In genomic region chr3:33717616-33717865, GRCh38 we compare ENCODE assay signal across 8 cellular contexts. TPM values are rescaled to one million over a fixed set of nuclear protein-coding genes. Genes with fewer than 3 reads are reported as not detected.
A peak's percentile ranks its signal among the peaks of the same experiment; 100 is the strongest.
DNase-seq lines count a peak whose midpoint lies in the region; ATAC-seq and TF ChIP-seq lines count a peak whose summit lies in the region.

No MANE protein-coding gene starts in this region.

- H3K4me3 ChIP-seq in heart right ventricle: peak overlapping the region; percentile 67 to 96 (median 89)

- no peaks in the 10 kb centered on the region for H3K9me3 ChIP-seq in heart right ventricle

- intact Hi-C loops in heart right ventricle (cut with DNase I) (loop anchor here in 9 of 10 donors (1.0 to 10.0 kb wide), 11 partner anchors 53 to 275 kb away; partner anchors contain the start of genes PDCD6IP (in 2 of the 9) and UBP1 (in 2 of the 9)), sciatic nerve (cut with DNase I) (no loop called here)

- DNase-seq in GF-D8 (lab: John Stamatoyannopoulos, UW) (peak; percentile 28), KBM-7 (peak; percentile 78), heart right ventricle (peak; percentile 49 to 65), sciatic nerve (ENCODE audit: low spot score) (peak; percentile 73), putamen (ENCODE audit: low spot score) (no peak), medulla oblongata (ENCODE audit: extremely low spot score) (no peak)
- DNase-seq in activated naive CD4-positive, alpha-beta T cell treated with anti-CD3 and anti-CD28 coated beads, Interleukin-2, amount 50 U/mL, for 16 hours: peak; percentile 58

- peak overlapping the region; percentile 81 to 99 (median 98) for H3K27ac ChIP-seq in heart right ventricle

- no peak for TF ChIP-seq CTCF in heart right ventricle (IDR thresholded peaks at IDR 0.05)

- peak; percentile 54 for ATAC-seq in GM21737 (IDR thresholded peaks at IDR 0.05; ENCODE audit: unreplicated experiment)
- ATAC-seq in heart right ventricle: peak; percentile 64 to 89 (median 74)
- peak; percentile 79 for ATAC-seq in sciatic nerve

- peaks cover 0 to 39% (median 12%) of the 10 kb centered on the region in 9 donors for H3K4me1 ChIP-seq in heart right ventricle

- WGBS in heart right ventricle, 2 donors: 1% methylated on average over 26 of the region's 26 CpGs

- H3K27me3 ChIP-seq in heart right ventricle: no peaks in the 10 kb centered on the region

- in situ Hi-C loops in KBM-7 (cut with MboI; ENCODE audit: low pct_unique_long_range_greater_than_20kb, low sequenced_read_pairs): no loop called here

- peaks cover 0 to 2% (median 0%) of the 10 kb centered on the region in 9 donors for H3K36me3 ChIP-seq in heart right ventricle

RNA-seq across cellular contexts. Expression of gene CLASP2, which starts 0.5 kb away (rescaled TPM):
- total RNA-seq in heart right ventricle (100 to 1,000 TPM in 4 of 10 donors, 10 to 100 TPM in 6; 70.1 to 107 (median 88.7) TPM), sciatic nerve (151 TPM)
- 10 to 100 TPM in 1 of 2 donors, 1 to 10 TPM in 1; 9.7 to 18.7 TPM for polyA plus RNA-seq in heart right ventricle

Comparison
In these comparisons a context has a peak if more than half of its experiments do, and no peak if none do; other contexts are left out.
1. DNase-seq: peak in GF-D8 (single experiment), KBM-7 (single experiment), activated naive CD4-positive, alpha-beta T cell treated with anti-CD3 and anti-CD28 coated beads, Interleukin-2, amount 50 U/mL, for 16 hours (single experiment), heart right ventricle (2 of 2) and sciatic nerve (single experiment); none in putamen (single experiment) and medulla oblongata (single experiment).
2. Peak in every context shown above with its lines, with median percentiles within 50 percentile points of each other: ATAC-seq.